In the genomic region with DNA sequence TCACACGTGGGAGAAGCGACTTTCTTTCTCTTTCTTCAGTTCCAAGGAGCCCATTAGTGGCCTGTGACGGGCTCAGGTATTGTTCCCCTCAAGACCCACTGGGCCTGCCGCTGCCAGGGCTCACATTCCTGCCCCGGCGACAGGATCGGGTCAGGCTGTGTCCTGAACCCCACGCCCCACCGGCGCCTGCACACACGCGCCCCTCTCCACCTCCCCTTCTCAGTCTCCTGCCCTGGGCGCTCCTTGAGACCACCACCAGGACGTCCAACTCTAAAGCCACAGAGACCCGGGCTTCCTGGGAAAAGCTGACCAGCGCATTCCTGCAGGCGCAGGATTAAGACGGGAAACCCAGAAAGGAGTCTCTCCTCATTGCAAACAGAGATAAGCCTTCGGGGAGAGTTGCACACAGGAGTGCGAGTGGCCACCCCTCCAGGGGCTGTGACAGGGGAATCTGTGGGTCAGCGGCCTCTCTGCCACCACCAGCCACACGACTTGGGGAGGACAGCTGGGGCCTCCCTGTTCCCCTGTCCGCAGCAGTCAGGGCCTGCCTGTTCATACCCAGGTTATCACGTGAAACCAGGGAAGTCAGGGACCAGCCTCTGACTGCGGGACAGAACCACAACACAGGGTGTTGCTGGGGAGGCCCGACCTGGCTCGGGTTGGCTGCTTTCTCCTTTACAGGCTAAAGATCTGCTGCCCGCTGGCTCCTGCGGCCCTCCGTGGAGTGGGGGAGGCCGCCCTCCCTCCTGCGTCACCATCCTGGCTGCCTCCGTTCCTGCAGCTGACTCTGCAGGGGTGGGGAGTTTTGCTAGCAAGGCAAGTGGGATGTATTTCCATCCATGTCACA, we compare ENCODE assay signal across 13 cellular contexts.
DNase-seq lines count a peak whose midpoint lies in the region; ATAC-seq and TF ChIP-seq lines count a peak whose summit lies in the region.
"Had no signal": no experiment of that assay in that cellular context is flagged by ENCODE, and none has a peak within 500 bp of the region (broad histone marks: within the 10 kb centered on the region; RNA-seq: fewer than 3 reads in every experiment).

No MANE protein-coding gene starts in this region.

- H3K4me3 ChIP-seq in psoas muscle, result peak overlapping the region; percentile 46
- H3K4me3 ChIP-seq: thyroid gland had no signal

- TF ChIP-seq CTCF in psoas muscle (IDR thresholded peaks at IDR 0.05), result no peak

- H3K4me1 ChIP-seq in psoas muscle, result peaks cover 5% of the 10 kb centered on the region
- H3K4me1 ChIP-seq: thyroid gland had no signal

- no peaks in the 10 kb centered on the region for H3K9me3 ChIP-seq in psoas muscle
- H3K9me3 ChIP-seq: thyroid gland had no signal

- ATAC-seq in psoas muscle, result peak in 3 of 4 donors; percentile 31 to 61 (median 37)

- H3K27ac ChIP-seq in cingulate gyrus (ENCODE audit: low read depth, low read length) (peak overlapping the region; percentile 34), layer of hippocampus (ENCODE audit: low read depth, low read length) (peak overlapping the region; percentile 22), psoas muscle (no peak overlapping the region)
- H3K27ac ChIP-seq: HL-60, thyroid gland had no signal

- no peaks in the 10 kb centered on the region for H3K36me3 ChIP-seq in psoas muscle (ENCODE audit: insufficient read depth in 1 of 2, low read depth in 1 of 2)
- H3K36me3 ChIP-seq: thyroid gland had no signal

- intact Hi-C loops in psoas muscle (cut with DNase I), result no loop called here

- DNase-seq in ELF-1 (ENCODE audit: low read depth, low spot score), result peak; percentile 59
- peak; percentile 23 to 62 for DNase-seq in psoas muscle
- no peak for DNase-seq in SW480 (ENCODE audit: low spot score)
- DNase-seq in NCI-H1694 treated with DMSO at 0.1 percent for 48 hours (lab: John Stamatoyannopoulos, UW), result no peak
- no peak for DNase-seq in epidermal melanocyte (ENCODE audit: insufficient read length, low spot score)
- DNase-seq in NOMO-1 treated with DMSO at 0.1 percent for 48 hours (lab: John Stamatoyannopoulos, UW; ENCODE audit: unreplicated experiment), result no peak
- DNase-seq: activated CD8-positive, alpha-beta memory T cell treated with anti-CD3 and anti-CD28 coated beads for 24 hours; AML-193; NCI-H1092 treated with DMSO at 0.1 percent for 48 hours; thyroid gland had no signal

- H3K27me3 ChIP-seq in layer of hippocampus (ENCODE audit: control insufficient read depth, insufficient read depth, low read length) (no peaks in the 10 kb centered on the region), psoas muscle (ENCODE audit: insufficient read depth in 3 of 3, low read length in 2 of 3) (peaks cover 0 to 19% (median 5%) of the 10 kb centered on the region in 3 donors)
- H3K27me3 ChIP-seq: thyroid gland had no signal

- 35 to 44% (median 36%) methylated on average over 33 of the region's 33 CpGs for WGBS in psoas muscle, 3 donors

Comparison
In these comparisons a context has a peak if more than half of its experiments do, and no peak if none do; other contexts are left out.
1. DNase-seq: peak in ELF-1 (single experiment) and psoas muscle (2 of 2); none in SW480 (single experiment), NCI-H1694 treated with DMSO at 0.1 percent for 48 hours (single experiment), epidermal melanocyte (single experiment) and NOMO-1 treated with DMSO at 0.1 percent for 48 hours (single experiment).